ENCODE assay signal across 9 cellular contexts in genomic region chr19:10604460-10604980, GRCh38. TPM values are rescaled to one million over a fixed set of nuclear protein-coding genes. Genes with fewer than 3 reads are reported as not detected.
DNase-seq lines count a peak whose midpoint lies in the region; ATAC-seq and TF ChIP-seq lines count a peak whose summit lies in the region.
"Had no signal": no experiment of that assay in that cellular context is flagged by ENCODE, and none has a peak within 500 bp of the region (broad histone marks: within the 10 kb centered on the region; RNA-seq: fewer than 3 reads in every experiment).

No MANE protein-coding gene starts in this region.

- intact Hi-C loops in dorsolateral prefrontal cortex (cut with DNase I), result no loop called here

- H3K4me3 Mint-ChIP-seq in osteocyte (ENCODE audit: unreplicated experiment), result peak overlapping the region; percentile 87

- peaks cover 20% of the 10 kb centered on the region for H3K4me1 Mint-ChIP-seq in osteocyte (ENCODE audit: unreplicated experiment)

- no peak for TF ChIP-seq CTCF in OCI-LY3 (IDR thresholded peaks at IDR 0.05; ENCODE audit: low read depth, low read length)
- TF ChIP-seq CTCF in dorsolateral prefrontal cortex (IDR thresholded peaks at IDR 0.05 in 54 of 56, conservative IDR thresholded peaks at IDR 0.05 in 2 of 56; ENCODE audit: low read depth in 1 of 56, partially characterized antibody in 56 of 56), result no peak
- TF ChIP-seq CTCF in osteocyte (IDR thresholded peaks at IDR 0.05), result no peak

- peaks cover 25% of the 10 kb centered on the region for H3K79me2 ChIP-seq in OCI-LY3 (ENCODE audit: low read length)

- H3K4me2 ChIP-seq in OCI-LY3 (ENCODE audit: low read length), result peak overlapping the region; percentile 97
- H3K4me2 ChIP-seq: KMS-11 had no signal

- H3K4me3 ChIP-seq in OCI-LY3 (ENCODE audit: low read length), result peak overlapping the region; percentile 88
- H3K4me3 ChIP-seq in dorsolateral prefrontal cortex, result peak overlapping the region in 15 of 59 donors; percentile 8 to 100 (median 99)

- H3K27me3 ChIP-seq in OCI-LY3 (ENCODE audit: low read depth, low read length), result peaks cover 12% of the 10 kb centered on the region
- no peaks in the 10 kb centered on the region for H3K27me3 ChIP-seq in dorsolateral prefrontal cortex

- peak overlapping the region; percentile 96 for H3K27ac Mint-ChIP-seq in osteocyte (ENCODE audit: unreplicated experiment)

- H4K20me1 ChIP-seq in OCI-LY3 (ENCODE audit: insufficient read depth, low read length), result peaks cover 14% of the 10 kb centered on the region; the same call in 1 of the 2 replicates

- DNase-seq in dorsolateral prefrontal cortex, result no peak
- DNase-seq in osteocyte (ENCODE audit: extremely low spot score, unreplicated experiment), result no peak
- DNase-seq in D341Med (ENCODE audit: low spot score), result no peak
- no peak for DNase-seq in cerebellar cortex (ENCODE audit: low spot score)
- DNase-seq in NOMO-1 (lab: John Stamatoyannopoulos, UW; ENCODE audit: unreplicated experiment in 2 of 2), result no peak
- DNase-seq in activated CD4-positive, CD25-positive, alpha-beta regulatory T cell treated with anti-CD3 and anti-CD28 coated beads, Interleukin-2, amount 50 U/mL, for 72 hours, result no peak

- peak; percentile 22 for ATAC-seq in GM18861 (IDR thresholded peaks at IDR 0.05; ENCODE audit: unreplicated experiment)

- no peak overlapping the region for H2AFZ ChIP-seq in OCI-LY3 (ENCODE audit: low read depth, low read length)

- H3K9me3 Mint-ChIP-seq in osteocyte (ENCODE audit: unreplicated experiment), result no peaks in the 10 kb centered on the region

- peaks cover 11% of the 10 kb centered on the region for H3K27me3 Mint-ChIP-seq in osteocyte (ENCODE audit: unreplicated experiment)

- H3K9me3 ChIP-seq in OCI-LY3 (ENCODE audit: insufficient read depth, low read length), result no peaks in the 10 kb centered on the region

- H3K27ac ChIP-seq in OCI-LY3 (ENCODE audit: low read length), result peak overlapping the region; percentile 62
- H3K27ac ChIP-seq in dorsolateral prefrontal cortex, result peak overlapping the region in 58 of 59 donors; percentile 7 to 99 (median 95)
- H3K27ac ChIP-seq: KMS-11 had no signal

- peaks cover 22% of the 10 kb centered on the region for H3K4me1 ChIP-seq in OCI-LY3 (ENCODE audit: low read length)

- H3K36me3 Mint-ChIP-seq in osteocyte (ENCODE audit: unreplicated experiment), result no peaks in the 10 kb centered on the region

- no peaks in the 10 kb centered on the region for H3K36me3 ChIP-seq in OCI-LY3 (replicated peaks; ENCODE audit: low read depth, low read length)

- peak overlapping the region; percentile 93 for H3K9ac ChIP-seq in OCI-LY3 (ENCODE audit: low read length)
- H3K9ac ChIP-seq: KMS-11 had no signal

RNA-seq across cellular contexts. Expression of gene AP1M2, which starts 17.4 kb away (rescaled TPM):
- total RNA-seq in dorsolateral prefrontal cortex (1 to 10 TPM in 25 of 120 experiments, under 1 TPM in 7, not detected in 88; 0.35 to 2.8 (median 1.5) TPM), osteocyte (not detected in 2 replicates)

RNA-seq across cellular contexts. Expression of gene SLC44A2, which starts 20.8 kb away (rescaled TPM):
- total RNA-seq in dorsolateral prefrontal cortex, result 100 to 1,000 TPM in 76 of 120 experiments, 10 to 100 TPM in 44; 64.4 to 187 (median 110) TPM
- 225 and 233 TPM in 2 replicates for total RNA-seq in osteocyte

RNA-seq across cellular contexts. Expression of gene CDKN2D, which starts 35.7 kb away (rescaled TPM):
- total RNA-seq in dorsolateral prefrontal cortex, result 10 to 100 TPM; 30.4 to 92.0 (median 65.1) TPM
- total RNA-seq in osteocyte, result 9.4 and 13.0 TPM in 2 replicates

RNA-seq across cellular contexts. Expression of gene KRI1, which starts 38.7 kb away (rescaled TPM):
- 10 to 100 TPM; 11.3 to 32.1 (median 19.2) TPM for total RNA-seq in dorsolateral prefrontal cortex
- 29.0 and 29.3 TPM in 2 replicates for total RNA-seq in osteocyte

RNA-seq across cellular contexts. Expression of gene ILF3, which starts 49.6 kb away (rescaled TPM):
- 100 to 1,000 TPM; 131 to 221 (median 179) TPM for total RNA-seq in dorsolateral prefrontal cortex
- total RNA-seq in osteocyte, result 223 and 231 TPM in 2 replicates
